Comparison of ENCODE assay signal across 7 cellular contexts in genomic region chr10:14839305-14839695, GRCh38. TPM values are rescaled to one million over a fixed set of nuclear protein-coding genes. Genes with fewer than 3 reads are reported as not detected.
DNase-seq lines count a peak whose midpoint lies in the region; ATAC-seq and TF ChIP-seq lines count a peak whose summit lies in the region.

No MANE protein-coding gene starts in this region.

- peak overlapping the region; percentile 98 for H3K4me3 ChIP-seq in skeletal muscle cell (ENCODE audit: low read depth, low read length)

- ATAC-seq in T-helper 17 cell, result no peak
- ATAC-seq in foreskin keratinocyte, result peak; percentile 0
- ATAC-seq in GM21528 (IDR thresholded peaks at IDR 0.05; ENCODE audit: low FRiP score, unreplicated experiment), result no peak

- H3K27ac Mint-ChIP-seq in HFFc6, result peak overlapping the region; percentile 86
- H3K27ac Mint-ChIP-seq in T-helper 17 cell, result peak overlapping the region; percentile 94

- H3K27me3 Mint-ChIP-seq in HFFc6 (ENCODE audit: insufficient read depth) (no peaks in the 10 kb centered on the region), T-helper 17 cell (no peaks in the 10 kb centered on the region)

- peak overlapping the region; percentile 50 for H3K27ac ChIP-seq in foreskin keratinocyte

- TF ChIP-seq CTCF in HFFc6 (IDR thresholded peaks at IDR 0.05) (no peak), foreskin keratinocyte (conservative IDR thresholded peaks at IDR 0.05) (no peak)

- H3K4me3 Mint-ChIP-seq in HFFc6 (peak overlapping the region; percentile 91), T-helper 17 cell (peak overlapping the region; percentile 95)

- no peaks in the 10 kb centered on the region for H3K9me3 ChIP-seq in T-helper 17 cell (ENCODE audit: control insufficient read depth, low read length, poor library complexity, severe bottlenecking)

- H3K4me1 ChIP-seq in foreskin keratinocyte, result peaks cover 5% of the 10 kb centered on the region

- peaks cover 20% of the 10 kb centered on the region for H3K4me1 Mint-ChIP-seq in HFFc6 (ENCODE audit: low read depth)
- peaks cover 19% of the 10 kb centered on the region for H3K4me1 Mint-ChIP-seq in T-helper 17 cell

- no peak for DNase-seq in HFFc6
- DNase-seq in T-helper 17 cell, result no peak
- peak in 1 of 2 donors; percentile 26 for DNase-seq in foreskin keratinocyte
- DNase-seq in skeletal muscle cell (ENCODE audit: low read depth), result no peak
- no peak for DNase-seq in COLO829 (ENCODE audit: low spot score)
- DNase-seq in cortex of kidney (lab: John Stamatoyannopoulos, UW), result no peak

- no peaks in the 10 kb centered on the region for H3K9me3 Mint-ChIP-seq in HFFc6

- H3K27me3 ChIP-seq in foreskin keratinocyte, result no peaks in the 10 kb centered on the region

- H3K36me3 Mint-ChIP-seq in HFFc6 (ENCODE audit: low read depth), result peaks cover 15% of the 10 kb centered on the region
- H3K36me3 Mint-ChIP-seq in T-helper 17 cell (ENCODE audit: low read depth), result peaks cover 15% of the 10 kb centered on the region

RNA-seq across cellular contexts. Expression of gene HSPA14, which starts 1.2 kb away (rescaled TPM):
- 10 to 100 TPM; 10.7 to 13.7 (median 13.3) TPM for total RNA-seq in HFFc6 (2021; fragmentation: NEBNext Ultra II Directional; extraction: Animal tissue kit (Norgen Biotek cat#: 25700))
- total RNA-seq in T-helper 17 cell (10 to 100 TPM; 22.5 to 24.7 TPM), foreskin keratinocyte (23.4 and 23.6 TPM in 2 replicates)
- polyA plus RNA-seq in foreskin keratinocyte, result 16.2 and 19.6 TPM in 2 replicates

RNA-seq across cellular contexts. Expression of gene MSANTD7, which starts 1.2 kb away (rescaled TPM):
- total RNA-seq in HFFc6 (2021; fragmentation: NEBNext Ultra II Directional; extraction: Animal tissue kit (Norgen Biotek cat#: 25700)), result 10 to 100 TPM; 11.0 to 14.5 (median 12.4) TPM
- total RNA-seq in T-helper 17 cell, result 10 to 100 TPM; 22.2 to 23.2 TPM
- 15.9 TPM in 2 replicates for total RNA-seq in foreskin keratinocyte
- polyA plus RNA-seq in foreskin keratinocyte, result 5.6 and 6.9 TPM in 2 replicates

RNA-seq across cellular contexts. Expression of gene CDNF, which starts 1.5 kb away (rescaled TPM):
- total RNA-seq in HFFc6 (2021; fragmentation: NEBNext Ultra II Directional; extraction: Animal tissue kit (Norgen Biotek cat#: 25700)), result 1 to 10 TPM in 2 of 6 experiments, under 1 TPM in 4; 0.52 to 1.5 (median 0.97) TPM
- total RNA-seq in T-helper 17 cell, result 1 to 10 TPM in 1 of 2 donors, under 1 TPM in 1; 0.62 to 3.2 TPM
- total RNA-seq in foreskin keratinocyte, result 0.34 and 0.63 TPM in 2 replicates
- 0.39 and 0.54 TPM in 2 replicates for polyA plus RNA-seq in foreskin keratinocyte

RNA-seq across cellular contexts. Expression of gene SUV39H2, which starts 39.4 kb away (rescaled TPM):
- total RNA-seq in HFFc6 (2021; fragmentation: NEBNext Ultra II Directional; extraction: Animal tissue kit (Norgen Biotek cat#: 25700)), result 10 to 100 TPM in 5 of 6 experiments, 1 to 10 TPM in 1; 8.6 to 18.1 (median 13.9) TPM
- 1 to 10 TPM; 3.3 to 3.7 TPM for total RNA-seq in T-helper 17 cell
- 18.5 and 22.3 TPM in 2 replicates for total RNA-seq in foreskin keratinocyte
- 10.1 and 13.2 TPM in 2 replicates for polyA plus RNA-seq in foreskin keratinocyte
